10 cellular contexts compared by ENCODE assay signal in the genomic region with DNA sequence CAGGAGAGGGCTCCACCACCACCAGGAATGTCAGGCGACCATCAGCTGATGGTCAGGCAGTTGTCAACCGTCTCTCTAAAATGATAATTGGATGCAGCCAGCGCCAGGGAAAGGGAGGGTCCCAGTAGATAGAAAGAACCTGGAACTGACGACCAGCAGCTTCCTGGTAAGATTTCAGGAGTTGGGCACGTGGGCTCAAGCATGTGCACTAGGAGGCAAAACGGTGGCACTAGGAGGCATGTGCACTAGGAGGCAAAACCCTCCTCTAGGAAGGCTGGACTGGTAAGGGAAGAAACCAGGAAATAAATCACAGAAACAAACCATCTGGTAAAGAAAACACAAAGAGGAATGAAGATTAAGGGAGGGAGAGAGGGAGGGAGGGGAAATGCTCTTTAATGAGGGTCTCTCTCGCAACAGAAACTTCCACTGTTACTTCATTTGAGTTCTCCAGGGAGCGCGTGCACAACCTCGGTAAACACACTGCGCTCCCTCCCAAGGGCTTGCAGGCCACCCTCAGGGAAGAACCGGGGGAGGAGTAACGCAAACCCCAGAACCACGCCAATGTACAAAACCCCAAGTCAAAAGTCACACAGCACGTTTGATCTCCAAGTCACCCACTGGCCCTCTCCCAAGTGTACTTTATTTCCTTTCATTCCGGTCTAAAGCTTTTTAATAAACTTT.
DNase-seq lines count a peak whose midpoint lies in the region; ATAC-seq, FAIRE-seq and TF ChIP-seq lines count a peak whose summit lies in the region.
"Had no signal": no experiment of that assay in that cellular context is flagged by ENCODE, and none has a peak within 500 bp of the region (broad histone marks: within the 10 kb centered on the region; RNA-seq: fewer than 3 reads in every experiment).

No MANE protein-coding gene starts in this region.

- peaks cover 9 to 28% of the 10 kb centered on the region in 2 donors for H3K4me1 ChIP-seq in kidney (ENCODE audit: control insufficient read depth in 1 of 2, insufficient read depth in 1 of 2, low read depth in 1 of 2, low read length in 2 of 2)
- H3K4me1 ChIP-seq in spleen = peaks cover 35 to 96% (median 81%) of the 10 kb centered on the region in 6 donors

- 39 to 51% (median 45%) methylated on average over 16 of the region's 16 CpGs for WGBS in spleen, 5 donors

- TF ChIP-seq CTCF in kidney (IDR thresholded peaks at IDR 0.05; ENCODE audit: borderline replicate concordance, extremely low read depth, insufficient read depth) (no peak), spleen (IDR thresholded peaks at IDR 0.05 in 8 of 11, conservative IDR thresholded peaks at IDR 0.05 in 3 of 11) (no peak)

- H3K9me3 ChIP-seq in kidney (ENCODE audit: control insufficient read depth in 1 of 2, low read length in 2 of 2) (no peaks in the 10 kb centered on the region), spleen (no peaks in the 10 kb centered on the region)

- H3K27ac ChIP-seq in kidney (ENCODE audit: low read depth in 2 of 2, low read length in 2 of 2) (peak overlapping the region; percentile 65 to 73), spleen (peak overlapping the region; percentile 3 to 82 (median 75))

- no peak overlapping the region for H3K4me3 ChIP-seq in kidney (ENCODE audit: low read length in 2 of 2)
- no peak overlapping the region for H3K4me3 ChIP-seq in spleen

- H3K36me3 ChIP-seq in kidney (ENCODE audit: control insufficient read depth in 1 of 2, insufficient read depth in 2 of 2, low read length in 2 of 2) = no peaks in the 10 kb centered on the region
- no peaks in the 10 kb centered on the region for H3K36me3 ChIP-seq in spleen

- no peak for FAIRE-seq in kidney (lab: Jason Lieb, UNC)

- DNase-seq in HCEC 1CT (peak; percentile 58), amniotic epithelial cell (ENCODE audit: low read depth) (peak; percentile 33), kidney (no peak), spleen (no peak), T-helper 1 cell (no peak)
- DNase-seq in activated CD4-positive, alpha-beta T cell treated with anti-CD3 and anti-CD28 coated beads for 48 hours = no peak
- DNase-seq: NK-92 treated with Interleukin-12 subunit alpha and Interleukin-12 subunit beta, amount 100 ng/mL, for 24 hours; stimulated activated naive CD4-positive, alpha-beta T cell had no signal

- intact Hi-C loops in kidney (cut with DNase I) (no loop called here), spleen (cut with DNase I; ENCODE audit: low total_unique reads) (no loop called here)

- no peaks in the 10 kb centered on the region for H3K27me3 ChIP-seq in spleen (replicated peaks in 1 of 7)

- no peak for ATAC-seq in GM21360 (IDR thresholded peaks at IDR 0.05; ENCODE audit: unreplicated experiment)
- no peak for ATAC-seq in GM19397 (IDR thresholded peaks at IDR 0.05; ENCODE audit: unreplicated experiment)

- TF ChIP-seq POLR2A in spleen (IDR thresholded peaks at IDR 0.05) = no peak

- no peak overlapping the region for H3K9ac ChIP-seq in kidney (ENCODE audit: low read length in 2 of 2)

Comparison
In these comparisons a context has a peak if more than half of its experiments do, and no peak if none do; other contexts are left out.
1. DNase-seq: peak in HCEC 1CT (single experiment) and amniotic epithelial cell (single experiment); none in kidney (single experiment), spleen (single experiment), T-helper 1 cell (0 of 5) and activated CD4-positive, alpha-beta T cell treated with anti-CD3 and anti-CD28 coated beads for 48 hours (single experiment).